ENCODE assay signal across 8 cellular contexts in the genomic region with DNA sequence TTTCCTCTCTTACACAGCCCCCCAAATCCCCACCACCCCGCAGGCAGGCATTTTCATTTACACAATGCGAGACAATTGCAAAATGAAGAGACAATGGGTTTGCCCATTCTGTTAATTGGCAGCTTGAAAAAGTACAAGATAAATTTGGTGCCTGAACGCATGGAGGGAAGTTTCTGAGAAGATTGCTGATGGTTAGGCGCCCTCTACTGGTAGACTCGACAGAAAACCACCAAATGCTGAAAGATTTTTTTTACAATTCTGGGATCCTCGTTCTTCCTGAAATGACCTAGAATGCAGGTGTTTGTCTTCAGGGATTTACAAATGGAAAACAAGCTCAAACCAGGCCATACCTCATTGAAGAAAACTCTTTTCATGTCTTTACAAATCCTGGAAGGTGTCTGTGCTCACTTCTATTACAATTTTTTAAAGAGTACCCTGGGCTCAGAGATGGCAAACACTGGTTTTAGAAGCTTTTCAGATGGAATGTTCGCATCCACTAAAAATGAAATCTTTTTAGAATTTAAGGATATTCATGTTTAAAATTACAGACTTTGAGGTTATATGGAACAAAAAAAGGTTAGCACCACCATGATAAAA.
DNase-seq lines count a peak whose midpoint lies in the region; ATAC-seq, FAIRE-seq and TF ChIP-seq lines count a peak whose summit lies in the region.

No MANE protein-coding gene starts in this region.

- H3K4me1 ChIP-seq in NT2/D1 (ENCODE audit: insufficient read depth, insufficient read length): no peaks in the 10 kb centered on the region
- no peaks in the 10 kb centered on the region for H3K4me1 ChIP-seq in thoracic aorta (ENCODE audit: control insufficient read depth in 1 of 2, low read depth in 2 of 2)

- H3K27ac ChIP-seq in thoracic aorta: no peak overlapping the region

- H3K9me3 ChIP-seq in NT2/D1 (ENCODE audit: insufficient read depth, low read length): peaks cover 14% of the 10 kb centered on the region; the same call in 1 of the 2 replicates
- no peaks in the 10 kb centered on the region for H3K9me3 ChIP-seq in thoracic aorta

- H3K4me1 Mint-ChIP-seq in neural crest cell: peaks cover 39% of the 10 kb centered on the region
- no peaks in the 10 kb centered on the region for H3K4me1 Mint-ChIP-seq in stimulated activated memory B cell treated with anti-CD40 and anti-IgM and Interleukin-4, amounts not matched to agents 10 μg/mL and 1 μg/mL and 100 μg/mL, for 72 hours

- H3K4me3 Mint-ChIP-seq in neural crest cell: no peak overlapping the region
- H3K4me3 Mint-ChIP-seq in stimulated activated memory B cell treated with anti-CD40 and anti-IgM and Interleukin-4, amounts not matched to agents 10 μg/mL and 1 μg/mL and 100 μg/mL, for 72 hours: no peak overlapping the region

- no peak overlapping the region for H3K4me3 ChIP-seq in NT2/D1 (ENCODE audit: insufficient read length, low read depth)
- no peak overlapping the region for H3K4me3 ChIP-seq in thoracic aorta

- H3K36me3 ChIP-seq in NT2/D1 (ENCODE audit: insufficient read depth, insufficient read length, low read length): no peaks in the 10 kb centered on the region
- H3K36me3 ChIP-seq in thoracic aorta: no peaks in the 10 kb centered on the region

- no peaks in the 10 kb centered on the region for H3K27me3 ChIP-seq in NT2/D1 (ENCODE audit: insufficient read depth, insufficient read length)
- H3K27me3 ChIP-seq in thoracic aorta (replicated peaks; ENCODE audit: insufficient read depth): no peaks in the 10 kb centered on the region

- TF ChIP-seq POLR2A in H54 (IDR thresholded peaks at IDR 0.05; ENCODE audit: low read depth, low read length): no peak
- TF ChIP-seq POLR2A in erythroblast (IDR thresholded peaks at IDR 0.05; ENCODE audit: low read length): no peak

- no peak overlapping the region for H3K27ac Mint-ChIP-seq in neural crest cell (ENCODE audit: unreplicated experiment)
- no peak overlapping the region for H3K27ac Mint-ChIP-seq in stimulated activated memory B cell treated with anti-CD40 and anti-IgM and Interleukin-4, amounts not matched to agents 10 μg/mL and 1 μg/mL and 100 μg/mL, for 72 hours

- no peak for ATAC-seq in thoracic aorta (ENCODE audit: insufficient number of reproducible peaks, low FRiP score, low read depth)
- ATAC-seq in stimulated activated memory B cell treated with anti-CD40 and anti-IgM and Interleukin-4, amounts not matched to agents 10 μg/mL and 1 μg/mL and 100 μg/mL, for 72 hours: no peak

- TF ChIP-seq CTCF in AG09319 (IDR thresholded peaks at IDR 0.05; ENCODE audit: low read depth, low read length) (peak; percentile 74), neural crest cell (conservative IDR thresholded peaks at IDR 0.05) (peak; percentile 93), thoracic aorta (IDR thresholded peaks at IDR 0.05) (peak; percentile 57)

- H3K9ac ChIP-seq in NT2/D1 (ENCODE audit: insufficient read length, low read depth): no peak overlapping the region

- DNase-seq in AG09319 (ENCODE audit: extremely low read depth, low read depth): peak; percentile 50
- peak; percentile 21 for DNase-seq in H54 (ENCODE audit: insufficient read length, low spot score)
- peak; percentile 54 for DNase-seq in NT2/D1 (ENCODE audit: low read depth, low spot score)
- DNase-seq in activated CD8-positive, alpha-beta memory T cell treated with anti-CD3 and anti-CD28 coated beads, Interleukin-2, amount 50 U/mL, for 48 hours: peak; percentile 57
- peak; percentile 46 to 70 for DNase-seq in erythroblast (lab: John Stamatoyannopoulos, UW)
- DNase-seq in neural crest cell (ENCODE audit: low read depth, low spot score): peak; percentile 63
- no peak for DNase-seq in thoracic aorta (ENCODE audit: low spot score)

- FAIRE-seq in H54 (lab: Jason Lieb, UNC): peak; percentile 38

- no peaks in the 10 kb centered on the region for H3K27me3 Mint-ChIP-seq in neural crest cell (ENCODE audit: low read depth)
- H3K27me3 Mint-ChIP-seq in stimulated activated memory B cell treated with anti-CD40 and anti-IgM and Interleukin-4, amounts not matched to agents 10 μg/mL and 1 μg/mL and 100 μg/mL, for 72 hours: peaks cover 12% of the 10 kb centered on the region

- H3K36me3 Mint-ChIP-seq in neural crest cell (ENCODE audit: low read depth): peaks cover 11% of the 10 kb centered on the region
- no peaks in the 10 kb centered on the region for H3K36me3 Mint-ChIP-seq in stimulated activated memory B cell treated with anti-CD40 and anti-IgM and Interleukin-4, amounts not matched to agents 10 μg/mL and 1 μg/mL and 100 μg/mL, for 72 hours

- H3K9me3 Mint-ChIP-seq in neural crest cell: peaks cover 13% of the 10 kb centered on the region
- no peaks in the 10 kb centered on the region for H3K9me3 Mint-ChIP-seq in stimulated activated memory B cell treated with anti-CD40 and anti-IgM and Interleukin-4, amounts not matched to agents 10 μg/mL and 1 μg/mL and 100 μg/mL, for 72 hours
